Comparison of ENCODE assay signal across 1 cellular context in the genomic region with DNA sequence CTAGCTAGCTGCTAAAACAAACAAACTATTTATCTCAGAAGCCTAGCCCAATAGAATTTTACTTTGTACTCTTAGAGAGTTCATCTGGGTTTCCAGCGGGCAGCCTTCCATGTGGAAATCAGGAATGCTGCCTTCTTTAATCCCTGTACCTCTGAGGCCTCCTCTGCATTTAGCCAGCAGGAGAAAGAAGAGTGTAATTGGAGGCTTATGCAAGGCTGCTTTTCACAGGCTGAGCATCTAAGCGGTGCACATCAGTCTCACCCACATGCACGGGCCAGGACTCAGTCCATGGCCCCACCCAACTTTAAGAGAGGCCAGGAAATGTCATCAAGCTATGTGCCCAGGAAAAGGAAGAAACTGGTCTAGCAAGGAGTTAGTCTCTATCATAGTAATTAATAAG.
TF ChIP-seq lines count a peak whose summit lies in the region.

No MANE protein-coding gene starts in this region.

TF ChIP-seq in IMR-90, 13 proteins besides CTCF, POLR2A, EP300 and RAD21 (continued from another document):
- TF ChIP-seq RFX5 (IDR thresholded peaks at IDR 0.05; ENCODE audit: low read depth, low read length), result no peak
